ENCODE assay signal across 1 cellular context in the genomic region with DNA sequence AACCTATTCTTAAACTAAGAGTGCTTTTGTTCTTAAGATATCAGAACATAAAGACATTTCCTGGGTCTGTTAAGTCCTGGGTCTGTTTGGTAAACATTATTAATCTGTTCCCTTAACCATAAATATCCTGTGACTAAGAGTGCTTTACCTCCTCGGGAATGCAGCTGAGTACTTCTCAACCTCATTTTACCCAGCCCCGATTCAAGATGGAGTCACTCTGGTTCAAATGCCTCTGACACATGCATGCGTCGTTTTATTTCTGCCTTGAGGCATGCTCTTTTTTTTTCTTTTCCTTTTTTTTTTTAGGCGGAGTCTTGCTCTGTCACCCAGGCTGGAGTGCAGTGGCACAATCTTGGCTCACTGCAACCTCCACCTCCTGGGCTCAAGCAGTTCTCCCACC.
TF ChIP-seq lines count a peak whose summit lies in the region.

No MANE protein-coding gene starts in this region.

TF ChIP-seq in K562, 482 proteins besides CTCF, POLR2A, EP300 and RAD21 (continued from another document and continues in another):
- no peak for TF ChIP-seq ZNF518B (CRISPR knock-in tag; IDR thresholded peaks at IDR 0.05)
- no peak for TF ChIP-seq NR2C1 (IDR thresholded peaks at IDR 0.05)
- no peak for TF ChIP-seq NR2C1 (tag; IDR thresholded peaks at IDR 0.05)
- TF ChIP-seq, protein P1, sequence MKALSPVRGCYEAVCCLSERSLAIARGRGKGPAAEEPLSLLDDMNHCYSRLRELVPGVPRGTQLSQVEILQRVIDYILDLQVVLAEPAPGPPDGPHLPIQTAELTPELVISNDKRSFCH (CRISPR knock-in tag; IDR thresholded peaks at IDR 0.05), result no peak
- TF ChIP-seq, protein P1 (tag; IDR thresholded peaks at IDR 0.05), result peak; percentile 66; the same call in 1 of the 2 replicates
- no peak for TF ChIP-seq SIN3A (IDR thresholded peaks at IDR 0.05; ENCODE audit: borderline replicate concordance in 2 of 2, control insufficient read depth in 1 of 2, low read depth in 2 of 2, low read length in 2 of 2)
- TF ChIP-seq ZNF589 (CRISPR knock-in tag; IDR thresholded peaks at IDR 0.05; ENCODE audit: low read depth), result 0 out of 2 replicates have a peak, but pooled peaks have one; percentile 31
- no peak for TF ChIP-seq ZNF324 (CRISPR knock-in tag; IDR thresholded peaks at IDR 0.05)
- TF ChIP-seq CAMTA2 (CRISPR knock-in tag; conservative IDR thresholded peaks at IDR 0.05), result no peak
- TF ChIP-seq RBM25 (IDR thresholded peaks at IDR 0.05; ENCODE audit: low read depth, low read length, severe bottlenecking), result no peak
- TF ChIP-seq, protein P2, sequence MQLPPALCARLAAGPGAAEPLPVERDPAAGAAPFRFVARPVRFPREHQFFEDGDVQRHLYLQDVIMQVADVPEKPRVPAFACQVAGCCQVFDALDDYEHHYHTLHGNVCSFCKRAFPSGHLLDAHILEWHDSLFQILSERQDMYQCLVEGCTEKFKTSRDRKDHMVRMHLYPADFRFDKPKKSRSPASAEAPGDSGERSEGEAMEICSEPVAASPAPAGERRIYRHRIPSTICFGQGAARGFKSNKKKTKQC (CRISPR knock-in tag; IDR thresholded peaks at IDR 0.05), result no peak
- TF ChIP-seq GTF2A2 (tag; IDR thresholded peaks at IDR 0.05), result peak; percentile 86
- no peak for TF ChIP-seq GABPA (tag; conservative IDR thresholded peaks at IDR 0.05; ENCODE audit: low read depth)
- TF ChIP-seq GABPB1 (CRISPR knock-in tag; IDR thresholded peaks at IDR 0.05), result no peak
- TF ChIP-seq ZNF134 (CRISPR knock-in tag; conservative IDR thresholded peaks at IDR 0.05), result no peak
- peak; percentile 82 for TF ChIP-seq PYGO2 (tag; IDR thresholded peaks at IDR 0.05)
- TF ChIP-seq PHF8 (IDR thresholded peaks at IDR 0.05; ENCODE audit: borderline replicate concordance, low read length), result no peak
- no peak for TF ChIP-seq PRMT5 (CRISPR knock-in tag; IDR thresholded peaks at IDR 0.05)
- no peak for TF ChIP-seq GTF3C2 (IDR thresholded peaks at IDR 0.05; ENCODE audit: borderline replicate concordance, extremely low read depth, insufficient read length)
- no peak for TF ChIP-seq WHSC1 (IDR thresholded peaks at IDR 0.05; ENCODE audit: low read length)
- TF ChIP-seq, protein P3, sequence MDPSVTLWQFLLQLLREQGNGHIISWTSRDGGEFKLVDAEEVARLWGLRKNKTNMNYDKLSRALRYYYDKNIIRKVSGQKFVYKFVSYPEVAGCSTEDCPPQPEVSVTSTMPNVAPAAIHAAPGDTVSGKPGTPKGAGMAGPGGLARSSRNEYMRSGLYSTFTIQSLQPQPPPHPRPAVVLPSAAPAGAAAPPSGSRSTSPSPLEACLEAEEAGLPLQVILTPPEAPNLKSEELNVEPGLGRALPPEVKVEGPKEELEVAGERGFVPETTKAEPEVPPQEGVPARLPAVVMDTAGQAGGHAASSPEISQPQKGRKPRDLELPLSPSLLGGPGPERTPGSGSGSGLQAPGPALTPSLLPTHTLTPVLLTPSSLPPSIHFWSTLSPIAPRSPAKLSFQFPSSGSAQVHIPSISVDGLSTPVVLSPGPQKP (CRISPR knock-in tag; IDR thresholded peaks at IDR 0.05), result no peak
- TF ChIP-seq ZNF584 (CRISPR knock-in tag; IDR thresholded peaks at IDR 0.05; ENCODE audit: low read depth), result 0 out of 2 replicates have a peak, but pooled peaks have one; percentile 29
- no peak for TF ChIP-seq ZNF318 (IDR thresholded peaks at IDR 0.05; ENCODE audit: borderline replicate concordance in 1 of 2, low read depth in 1 of 2)
- TF ChIP-seq EWSR1 (IDR thresholded peaks at IDR 0.05; ENCODE audit: borderline replicate concordance, low read depth, partially characterized antibody), result no peak
- TF ChIP-seq ZNF316 (IDR thresholded peaks at IDR 0.05), result no peak
- TF ChIP-seq NFE2L1 (tag; IDR thresholded peaks at IDR 0.05; ENCODE audit: borderline replicate concordance, low read depth), result peak; percentile 54
- TF ChIP-seq SP2 (IDR thresholded peaks at IDR 0.05; ENCODE audit: extremely low read depth, low read depth, low read length, poor library complexity, severe bottlenecking), result no peak
- no peak for TF ChIP-seq NFE2 (IDR thresholded peaks at IDR 0.05; ENCODE audit: low read depth)
- TF ChIP-seq ZNF384 (IDR thresholded peaks at IDR 0.05; ENCODE audit: low read depth, low read length), result no peak
- no peak for TF ChIP-seq FOS (IDR thresholded peaks at IDR 0.05; ENCODE audit: extremely low read depth, insufficient read length)
- TF ChIP-seq ZNF830 (CRISPR knock-in tag; IDR thresholded peaks at IDR 0.05), result no peak
- peak; percentile 78; the same call in 1 of the 2 replicates for TF ChIP-seq SMAD3 (CRISPR knock-in tag; conservative IDR thresholded peaks at IDR 0.05)
- TF ChIP-seq ZNF445 (CRISPR knock-in tag; IDR thresholded peaks at IDR 0.05; ENCODE audit: low read depth), result 0 out of 2 replicates have a peak, but pooled peaks have one; percentile 55
- TF ChIP-seq CC2D1A (IDR thresholded peaks at IDR 0.05), result no peak
- no peak for TF ChIP-seq KDM4B (IDR thresholded peaks at IDR 0.05; ENCODE audit: borderline replicate concordance in 2 of 2, low read depth in 1 of 2)
- no peak for TF ChIP-seq SMARCC2 (IDR thresholded peaks at IDR 0.05; ENCODE audit: low read depth)
- no peak for TF ChIP-seq KLF10 (CRISPR knock-in tag; IDR thresholded peaks at IDR 0.05)
- no peak for TF ChIP-seq ESRRA (IDR thresholded peaks at IDR 0.05; ENCODE audit: borderline replicate concordance, low read depth)
- TF ChIP-seq, protein P4, sequence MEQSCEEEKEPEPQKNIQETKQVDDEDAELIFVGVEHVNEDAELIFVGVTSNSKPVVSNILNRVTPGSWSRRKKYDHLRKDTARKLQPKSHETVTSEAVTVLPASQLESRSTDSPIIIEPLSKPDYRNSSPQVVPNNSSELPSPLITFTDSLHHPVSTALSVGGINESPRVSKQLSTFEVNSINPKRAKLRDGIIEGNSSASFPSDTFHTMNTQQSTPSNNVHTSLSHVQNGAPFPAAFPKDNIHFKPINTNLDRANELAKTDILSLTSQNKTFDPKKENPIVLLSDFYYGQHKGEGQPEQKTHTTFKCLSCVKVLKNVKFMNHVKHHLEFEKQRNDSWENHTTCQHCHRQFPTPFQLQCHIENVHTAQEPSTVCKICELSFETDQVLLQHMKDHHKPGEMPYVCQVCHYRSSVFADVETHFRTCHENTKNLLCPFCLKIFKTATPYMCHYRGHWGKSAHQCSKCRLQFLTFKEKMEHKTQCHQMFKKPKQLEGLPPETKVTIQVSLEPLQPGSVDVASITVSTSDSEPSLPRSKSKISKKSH (CRISPR knock-in tag; IDR thresholded peaks at IDR 0.05), result no peak
- TF ChIP-seq, protein P5, sequence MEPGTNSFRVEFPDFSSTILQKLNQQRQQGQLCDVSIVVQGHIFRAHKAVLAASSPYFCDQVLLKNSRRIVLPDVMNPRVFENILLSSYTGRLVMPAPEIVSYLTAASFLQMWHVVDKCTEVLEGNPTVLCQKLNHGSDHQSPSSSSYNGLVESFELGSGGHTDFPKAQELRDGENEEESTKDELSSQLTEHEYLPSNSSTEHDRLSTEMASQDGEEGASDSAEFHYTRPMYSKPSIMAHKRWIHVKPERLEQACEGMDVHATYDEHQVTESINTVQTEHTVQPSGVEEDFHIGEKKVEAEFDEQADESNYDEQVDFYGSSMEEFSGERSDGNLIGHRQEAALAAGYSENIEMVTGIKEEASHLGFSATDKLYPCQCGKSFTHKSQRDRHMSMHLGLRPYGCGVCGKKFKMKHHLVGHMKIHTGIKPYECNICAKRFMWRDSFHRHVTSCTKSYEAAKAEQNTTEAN (CRISPR knock-in tag; IDR thresholded peaks at IDR 0.05), result no peak
- TF ChIP-seq TAF7 (tag; IDR thresholded peaks at IDR 0.05), result no peak
